Comparison of ENCODE assay signal across 8 cellular contexts in genomic region chr6:30100585-30101422, GRCh38. TPM values are rescaled to one million over a fixed set of nuclear protein-coding genes. Genes with fewer than 3 reads are reported as not detected.
DNase-seq lines count a peak whose midpoint lies in the region; ATAC-seq and TF ChIP-seq lines count a peak whose summit lies in the region.

No MANE protein-coding gene starts in this region.

- TF ChIP-seq CTCF in activated CD8-positive, alpha-beta T cell treated with anti-CD3 and anti-CD28 coated beads for 36 hours (IDR thresholded peaks at IDR 0.05), result no peak
- peak in 1 of 4 experiments; percentile 28 for TF ChIP-seq CTCF in prostate gland (IDR thresholded peaks at IDR 0.05)

- TF ChIP-seq POLR2A in prostate gland (IDR thresholded peaks at IDR 0.05), result peak; percentile 33

- H3K27me3 ChIP-seq in prostate gland (replicated peaks; ENCODE audit: insufficient read depth), result no peaks in the 10 kb centered on the region
- peaks cover 2% of the 10 kb centered on the region; the same call in 1 of the 2 replicates for H3K27me3 ChIP-seq in MG63

- CTCF ChIA-PET in activated CD8-positive, alpha-beta T cell treated with anti-CD3 and anti-CD28 coated beads for 36 hours (lab: Charles Lee), result interaction anchor here (0.7 to 8.9 kb wide), 11 partner anchors 13 to 297 kb away, joined by 3 to 324 read pairs (median 6); partner anchors contain the start of genes POLR1H, PPP1R11 and TRIM40

- H3K27me3 Mint-ChIP-seq in activated CD8-positive, alpha-beta T cell treated with anti-CD3 and anti-CD28 coated beads for 36 hours, result peaks cover 52% of the 10 kb centered on the region

- ATAC-seq in Right ventricle myocardium superior (ENCODE audit: poor library complexity) (peak; percentile 26), HG03432 (IDR thresholded peaks at IDR 0.05; ENCODE audit: unreplicated experiment) (no peak)
- ATAC-seq in activated CD8-positive, alpha-beta T cell treated with anti-CD3 and anti-CD28 coated beads for 36 hours, result peak; percentile 8

- H3K36me3 Mint-ChIP-seq in activated CD8-positive, alpha-beta T cell treated with anti-CD3 and anti-CD28 coated beads for 36 hours (ENCODE audit: low read depth), result no peaks in the 10 kb centered on the region

- under 1% methylated on average over 45 of the region's 46 CpGs for WGBS in prostate gland

- H3K4me3 ChIP-seq in prostate gland, result peak overlapping the region; percentile 19 to 29
- no peak overlapping the region for H3K4me3 ChIP-seq in MG63

- no peaks in the 10 kb centered on the region for H3K9me3 ChIP-seq in prostate gland
- H3K9me3 ChIP-seq in MG63, result no peaks in the 10 kb centered on the region

- H3K36me3 ChIP-seq in prostate gland (no peaks in the 10 kb centered on the region), MG63 (no peaks in the 10 kb centered on the region)

- POLR2A ChIA-PET in activated CD8-positive, alpha-beta T cell treated with anti-CD3 and anti-CD28 coated beads for 36 hours (lab: Charles Lee), result interaction anchor here (1.1 kb wide), 1 partner anchor 31 kb away, joined by 6 read pairs; no protein-coding TSS in a partner anchor

- peak overlapping the region; percentile 9 to 21 for H3K27ac ChIP-seq in prostate gland

- no peak overlapping the region for H3K27ac Mint-ChIP-seq in activated CD8-positive, alpha-beta T cell treated with anti-CD3 and anti-CD28 coated beads for 36 hours

- DNase-seq in Right ventricle myocardium superior, result peak; percentile 49
- no peak for DNase-seq in cardiac septum (ENCODE audit: low spot score)
- peak; percentile 26 for DNase-seq in activated CD8-positive, alpha-beta T cell treated with anti-CD3 and anti-CD28 coated beads for 36 hours
- peak; percentile 18 for DNase-seq in glomerular visceral epithelial cell (ENCODE audit: extremely low spot score)
- DNase-seq in prostate gland (ENCODE audit: low spot score), result peak; percentile 54
- no peak for DNase-seq in MG63
- DNase-seq in kidney glomerular epithelial cell (lab: John Stamatoyannopoulos, UW), result no peak

- H3K4me1 ChIP-seq in prostate gland (replicated peaks), result peaks cover 18% of the 10 kb centered on the region

- peak overlapping the region; percentile 62 for H3K4me3 Mint-ChIP-seq in activated CD8-positive, alpha-beta T cell treated with anti-CD3 and anti-CD28 coated beads for 36 hours

- peaks cover 41% of the 10 kb centered on the region for H3K4me1 Mint-ChIP-seq in activated CD8-positive, alpha-beta T cell treated with anti-CD3 and anti-CD28 coated beads for 36 hours (ENCODE audit: low read depth)

- H3K9me3 Mint-ChIP-seq in activated CD8-positive, alpha-beta T cell treated with anti-CD3 and anti-CD28 coated beads for 36 hours, result no peaks in the 10 kb centered on the region

- intact Hi-C loops in Right ventricle myocardium superior (cut with DNase I), result no loop called here
- intact Hi-C loops in cardiac septum (cut with DNase I), result no loop called here
- intact Hi-C loops in activated CD8-positive, alpha-beta T cell treated with anti-CD3 and anti-CD28 coated beads for 36 hours (cut with micrococcal nuclease), result no loop called here
- intact Hi-C loops in prostate gland (cut with DNase I), result no loop called here

RNA-seq across cellular contexts. Expression of gene TRIM31, which starts 12.1 kb away (rescaled TPM):
- not detected for total RNA-seq in Right ventricle myocardium superior
- total RNA-seq in cardiac septum, result not detected
- not detected for total RNA-seq in activated CD8-positive, alpha-beta T cell treated with anti-CD3 and anti-CD28 coated beads for 36 hours
- total RNA-seq in prostate gland, result under 1 TPM in 1 of 2 donors, not detected in 1; 0.32 TPM
- total RNA-seq in MG63 (2014; rRNA removed; shearing (Covaris generic); ENCODE audit: low replicate concordance), result not detected in 2 replicates

RNA-seq across cellular contexts. Expression of gene RNF39, which starts 25.2 kb away (rescaled TPM):
- total RNA-seq in Right ventricle myocardium superior, result not detected
- total RNA-seq in cardiac septum, result not detected
- not detected for total RNA-seq in activated CD8-positive, alpha-beta T cell treated with anti-CD3 and anti-CD28 coated beads for 36 hours
- 10 to 100 TPM in 1 of 2 donors, 1 to 10 TPM in 1; 9.0 to 29.1 TPM for total RNA-seq in prostate gland
- not detected in 2 replicates for total RNA-seq in MG63 (2014; rRNA removed; shearing (Covaris generic); ENCODE audit: low replicate concordance)

RNA-seq across cellular contexts. Expression of gene PPP1R11, which starts 33.8 kb away (rescaled TPM):
- total RNA-seq in Right ventricle myocardium superior (40.9 TPM), cardiac septum (41.4 TPM), prostate gland (10 to 100 TPM; 49.7 to 59.3 TPM)
- total RNA-seq in activated CD8-positive, alpha-beta T cell treated with anti-CD3 and anti-CD28 coated beads for 36 hours, result 10 to 100 TPM; 33.8 to 34.1 TPM
- 20.2 and 47.2 TPM in 2 replicates for total RNA-seq in MG63 (2014; rRNA removed; shearing (Covaris generic); ENCODE audit: low replicate concordance)

RNA-seq across cellular contexts. Expression of gene TRIM40, which starts 35.1 kb away (rescaled TPM):
- total RNA-seq in Right ventricle myocardium superior (not detected), cardiac septum (not detected), prostate gland (not detected)
- not detected for total RNA-seq in activated CD8-positive, alpha-beta T cell treated with anti-CD3 and anti-CD28 coated beads for 36 hours
- not detected in 2 replicates for total RNA-seq in MG63 (2014; rRNA removed; shearing (Covaris generic); ENCODE audit: low replicate concordance)

RNA-seq across cellular contexts. Expression of gene POLR1H, which starts 39.7 kb away (rescaled TPM):
- total RNA-seq in Right ventricle myocardium superior, result 12.2 TPM
- total RNA-seq in cardiac septum, result 15.5 TPM
- total RNA-seq in activated CD8-positive, alpha-beta T cell treated with anti-CD3 and anti-CD28 coated beads for 36 hours, result 10 to 100 TPM; 53.0 to 58.1 TPM
- total RNA-seq in prostate gland, result 10 to 100 TPM; 31.9 to 36.3 TPM
- total RNA-seq in MG63 (2014; rRNA removed; shearing (Covaris generic); ENCODE audit: low replicate concordance), result 24.3 and 32.9 TPM in 2 replicates

Comparison
In these comparisons a context has a peak if more than half of its experiments do, and no peak if none do; other contexts are left out.
1. DNase-seq: peak in Right ventricle myocardium superior (single experiment), activated CD8-positive, alpha-beta T cell treated with anti-CD3 and anti-CD28 coated beads for 36 hours (single experiment), glomerular visceral epithelial cell (single experiment) and prostate gland (single experiment); none in cardiac septum (single experiment), MG63 (single experiment) and kidney glomerular epithelial cell (single experiment).